15 cellular contexts compared by ENCODE assay signal in the genomic region with DNA sequence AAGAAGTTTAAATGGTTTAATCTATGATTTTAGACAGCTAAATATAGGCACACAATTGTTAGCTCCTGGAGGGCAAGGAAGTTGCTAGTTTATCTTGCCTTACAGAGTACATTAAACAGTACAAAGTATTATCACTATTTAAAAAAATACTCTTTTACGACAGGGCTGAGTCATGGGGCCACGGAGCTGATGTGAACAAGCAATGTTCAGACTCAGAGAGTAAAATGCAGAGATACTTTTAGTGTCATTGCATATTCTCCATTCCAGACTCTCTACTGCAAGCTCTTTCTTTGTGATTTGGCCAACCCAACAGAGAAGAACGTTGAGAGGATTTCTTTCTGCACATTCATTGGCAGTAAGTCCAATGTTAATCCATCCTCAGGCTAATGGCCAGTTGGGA.
A peak's percentile ranks its signal among the peaks of the same experiment; 100 is the strongest.
DNase-seq lines count a peak whose midpoint lies in the region; TF ChIP-seq lines count a peak whose summit lies in the region.
"Had no signal": no experiment of that assay in that cellular context is flagged by ENCODE, and none has a peak within 500 bp of the region (broad histone marks: within the 10 kb centered on the region; RNA-seq: fewer than 3 reads in every experiment).

No MANE protein-coding gene starts in this region.

- H3K4me1 ChIP-seq in breast epithelium: no peaks in the 10 kb centered on the region
- peaks cover 16% of the 10 kb centered on the region for H3K4me1 ChIP-seq in hepatocyte (ENCODE audit: insufficient read depth)

- WGBS in hepatocyte (ENCODE audit: low lambda C conversion rate, missing lambda C conversion rate): 18% methylated on average over 3 of the region's 3 CpGs

- POLR2A ChIA-PET in MCF 10A (lab: Yijun Ruan, JAX): interaction anchor here (0.9 to 1.6 kb wide), 3 partner anchors 15 to 426 kb away, joined by 3 to 6 read pairs (median 3); no protein-coding TSS in a partner anchor

- no peak overlapping the region for H2AFZ ChIP-seq in hepatocyte

- H3K9me2 ChIP-seq in hepatocyte (replicated peaks; ENCODE audit: insufficient read depth): no peaks in the 10 kb centered on the region

- in situ Hi-C loops in brain microvascular endothelial cell (cut with HindIII; ENCODE audit: low pct_ligation_motif_present, low sequenced_read_pairs): no loop called here

- no peak overlapping the region for H3K4me3 ChIP-seq in breast epithelium
- no peak overlapping the region for H3K4me3 ChIP-seq in brain microvascular endothelial cell (ENCODE audit: low read depth, low read length)
- H3K4me3 ChIP-seq in hepatocyte: no peak overlapping the region
- H3K4me3 ChIP-seq: SK-N-MC had no signal

- H3K4me1 Mint-ChIP-seq in MCF 10A (ENCODE audit: insufficient read depth, unreplicated experiment): peaks cover 46% of the 10 kb centered on the region

- no peak overlapping the region for H3K4me3 Mint-ChIP-seq in MCF 10A (ENCODE audit: unreplicated experiment)
- H3K4me3 Mint-ChIP-seq: neural crest cell had no signal

- peak overlapping the region; percentile 27 for H3K4me2 ChIP-seq in hepatocyte

- H3K27me3 ChIP-seq in breast epithelium (no peaks in the 10 kb centered on the region), brain microvascular endothelial cell (replicated peaks) (no peaks in the 10 kb centered on the region), hepatocyte (no peaks in the 10 kb centered on the region)

- CTCF ChIA-PET in MCF 10A (lab: Yijun Ruan, JAX): interaction anchor here (1.2 kb wide), 1 partner anchor 354 kb away, joined by 3 read pairs; no protein-coding TSS in a partner anchor

- no peaks in the 10 kb centered on the region for H3K36me3 ChIP-seq in breast epithelium
- no peaks in the 10 kb centered on the region for H3K36me3 ChIP-seq in brain microvascular endothelial cell (replicated peaks)
- no peaks in the 10 kb centered on the region for H3K36me3 ChIP-seq in hepatocyte (replicated peaks; ENCODE audit: insufficient read depth, low read depth)

- H3K9me3 Mint-ChIP-seq in MCF 10A (ENCODE audit: unreplicated experiment): no peaks in the 10 kb centered on the region

- no peaks in the 10 kb centered on the region for H3K36me3 Mint-ChIP-seq in MCF 10A (ENCODE audit: insufficient read depth, unreplicated experiment)

- TF ChIP-seq CTCF in MCF 10A (IDR thresholded peaks at IDR 0.05; ENCODE audit: unreplicated experiment): no peak
- no peak for TF ChIP-seq CTCF in breast epithelium (IDR thresholded peaks at IDR 0.05)
- TF ChIP-seq CTCF in brain microvascular endothelial cell (IDR thresholded peaks at IDR 0.05; ENCODE audit: low read depth, low read length, missing control alignments): no peak
- TF ChIP-seq CTCF in hepatocyte (IDR thresholded peaks at IDR 0.05; ENCODE audit: poor library complexity): no peak

- H3K27ac Mint-ChIP-seq in MCF 10A (ENCODE audit: low read depth, unreplicated experiment): peak overlapping the region; percentile 20

- no peaks in the 10 kb centered on the region for H4K20me1 ChIP-seq in hepatocyte (ENCODE audit: insufficient read depth, poor library complexity, severe bottlenecking)

- no peak for TF ChIP-seq POLR2A in breast epithelium (IDR thresholded peaks at IDR 0.05)

- no peaks in the 10 kb centered on the region for H3K27me3 Mint-ChIP-seq in MCF 10A (ENCODE audit: insufficient read depth, unreplicated experiment)

- H3K79me2 ChIP-seq in hepatocyte: no peaks in the 10 kb centered on the region

- H3K9me3 ChIP-seq in breast epithelium: no peaks in the 10 kb centered on the region
- H3K9me3 ChIP-seq in hepatocyte (ENCODE audit: low read depth): no peaks in the 10 kb centered on the region

- BruUV-seq in MCF 10A (replicated peaks; lab: Mats Ljungman, UMichigan): no TSS peak

- DNase-seq in MCF 10A (ENCODE audit: unreplicated experiment): no peak
- DNase-seq in breast epithelium (ENCODE audit: low spot score in 2 of 2): no peak
- DNase-seq in brain microvascular endothelial cell: peak; percentile 79
- peak; percentile 64 for DNase-seq in hepatocyte (ENCODE audit: low spot score)
- no peak for DNase-seq in amygdala (lab: John Stamatoyannopoulos, UW)
- no peak for DNase-seq in HPDE6-E6E7 (ENCODE audit: extremely low spot score)
- DNase-seq in NCI-H748 (lab: John Stamatoyannopoulos, UW; ENCODE audit: unreplicated experiment): no peak
- no peak for DNase-seq in activated CD4-positive, CD25-positive, alpha-beta regulatory T cell treated with anti-CD3 and anti-CD28 coated beads, Interleukin-2, amount 50 U/mL, for 72 hours
- DNase-seq: 8988T; hypothalamus; MM.1S; right cardiac atrium; stimulated activated naive CD4-positive, alpha-beta T cell treated with Interleukin-2 at 50 U/mL for 16 hours had no signal

- intact Hi-C loops in MCF 10A (cut with micrococcal nuclease) (loop anchor here (5.0 kb wide), 1 partner anchor 51 kb away; no protein-coding TSS in a partner anchor), breast epithelium (cut with DNase I; ENCODE audit: low total_unique reads) (no loop called here)

- H3K27ac ChIP-seq in breast epithelium (no peak overlapping the region), brain microvascular endothelial cell (no peak overlapping the region), hepatocyte (peak overlapping the region; percentile 86)
- H3K27ac ChIP-seq: SK-N-MC had no signal

Comparison
In these comparisons a context has a peak if more than half of its experiments do, and no peak if none do; other contexts are left out.
1. DNase-seq: peak in brain microvascular endothelial cell (single experiment) and hepatocyte (single experiment); none in MCF 10A (single experiment), breast epithelium (0 of 2), amygdala (0 of 56), HPDE6-E6E7 (single experiment), NCI-H748 (single experiment) and activated CD4-positive, CD25-positive, alpha-beta regulatory T cell treated with anti-CD3 and anti-CD28 coated beads, Interleukin-2, amount 50 U/mL, for 72 hours (single experiment).